Comparison of ENCODE assay signal across 9 cellular contexts in genomic region chr17:68539536-68540469, GRCh38. TPM values are rescaled to one million over a fixed set of nuclear protein-coding genes. Genes with fewer than 3 reads are reported as not detected.
A peak's percentile ranks its signal among the peaks of the same experiment; 100 is the strongest.
DNase-seq lines count a peak whose midpoint lies in the region; ATAC-seq and TF ChIP-seq lines count a peak whose summit lies in the region.
"Had no signal": no experiment of that assay in that cellular context is flagged by ENCODE, and none has a peak within 500 bp of the region (broad histone marks: within the 10 kb centered on the region; RNA-seq: fewer than 3 reads in every experiment).

No MANE protein-coding gene starts in this region.

- ATAC-seq in CD8-positive, alpha-beta T cell = no peak
- peak; percentile 59 for ATAC-seq in mucosa of descending colon
- no peak for ATAC-seq in HG02571 (IDR thresholded peaks at IDR 0.05; ENCODE audit: unreplicated experiment)
- no peak for ATAC-seq in GM18520 (IDR thresholded peaks at IDR 0.05; ENCODE audit: unreplicated experiment)
- ATAC-seq in GM19395 (IDR thresholded peaks at IDR 0.05; ENCODE audit: unreplicated experiment) = no peak
- ATAC-seq in GM18517 (IDR thresholded peaks at IDR 0.05; ENCODE audit: unreplicated experiment) = no peak

- no peak overlapping the region for H3K4me3 Mint-ChIP-seq in CD8-positive, alpha-beta T cell

- POLR2A ChIA-PET in CD8-positive, alpha-beta T cell (lab: Charles Lee) = no interaction called here

- CTCF ChIA-PET in CD8-positive, alpha-beta T cell (lab: Charles Lee) = no interaction called here

- H3K36me3 Mint-ChIP-seq in CD8-positive, alpha-beta T cell = peaks cover 44% of the 10 kb centered on the region

- H3K27me3 Mint-ChIP-seq in CD8-positive, alpha-beta T cell (ENCODE audit: low read depth) = no peaks in the 10 kb centered on the region

- no peak overlapping the region for H3K27ac ChIP-seq in CD8-positive, alpha-beta T cell (ENCODE audit: low read depth, low read length)

- no peaks in the 10 kb centered on the region for H3K36me3 ChIP-seq in CD8-positive, alpha-beta T cell (ENCODE audit: insufficient read depth, low read length)
- no peaks in the 10 kb centered on the region for H3K36me3 ChIP-seq in mucosa of descending colon (ENCODE audit: low read depth)

- intact Hi-C loops in CD8-positive, alpha-beta T cell (cut with DNase I, micrococcal nuclease) = loop anchor here in 1 of 2 experiments (5.0 to 10.0 kb wide), 2 partner anchors 215 to 697 kb away; no protein-coding TSS in a partner anchor
- intact Hi-C loops in mucosa of descending colon (cut with DNase I, micrococcal nuclease) = loop anchor here in 1 of 2 donors (10.0 kb wide), 1 partner anchor 225 kb away; no protein-coding TSS in a partner anchor

- no peak for DNase-seq in CD8-positive, alpha-beta T cell
- DNase-seq in HCEC 1CT (peak; percentile 12), cerebellar cortex (ENCODE audit: low spot score) (peak; percentile 53), mucosa of descending colon (peak in 1 of 3 donors; percentile 27)
- DNase-seq: NCI-H146 had no signal

- no peaks in the 10 kb centered on the region for H3K27me3 ChIP-seq in CD8-positive, alpha-beta T cell (ENCODE audit: insufficient read depth, low read length)

- H3K4me1 ChIP-seq in CD8-positive, alpha-beta T cell (ENCODE audit: insufficient read depth, low read length) = no peaks in the 10 kb centered on the region
- H3K4me1 ChIP-seq in mucosa of descending colon (ENCODE audit: low read depth) = no peaks in the 10 kb centered on the region

- H3K4me3 ChIP-seq in CD8-positive, alpha-beta T cell (ENCODE audit: low read depth, low read length) = no peak overlapping the region
- no peak overlapping the region for H3K4me3 ChIP-seq in mucosa of descending colon

- no peak for TF ChIP-seq CTCF in CD8-positive, alpha-beta T cell (IDR thresholded peaks at IDR 0.05)
- no peak for TF ChIP-seq CTCF in mucosa of descending colon (IDR thresholded peaks at IDR 0.05)

- peak overlapping the region; percentile 18 for H3K27ac Mint-ChIP-seq in CD8-positive, alpha-beta T cell

- H3K9me3 Mint-ChIP-seq in CD8-positive, alpha-beta T cell = no peaks in the 10 kb centered on the region

- no peaks in the 10 kb centered on the region for H3K9me3 ChIP-seq in CD8-positive, alpha-beta T cell (ENCODE audit: low read length)
- H3K9me3 ChIP-seq in mucosa of descending colon = no peaks in the 10 kb centered on the region

- H3K4me1 Mint-ChIP-seq in CD8-positive, alpha-beta T cell (ENCODE audit: low read depth) = no peaks in the 10 kb centered on the region

RNA-seq across cellular contexts. Expression of gene PRKAR1A, which starts 27.6 kb away (rescaled TPM):
- 10 to 100 TPM; 61.2 to 63.5 TPM for total RNA-seq in CD8-positive, alpha-beta T cell
- 100 to 1,000 TPM; 132 to 238 (median 147) TPM for total RNA-seq in mucosa of descending colon

Comparison
In these comparisons a context has a peak if more than half of its experiments do, and no peak if none do; other contexts are left out.
1. DNase-seq: peak in HCEC 1CT (single experiment) and cerebellar cortex (single experiment); none in CD8-positive, alpha-beta T cell (0 of 7).